23 cellular contexts compared by ENCODE assay signal in genomic region chr16:21223787-21224186, GRCh38. TPM values are rescaled to one million over a fixed set of nuclear protein-coding genes. Genes with fewer than 3 reads are reported as not detected.
DNase-seq lines count a peak whose midpoint lies in the region; ATAC-seq and TF ChIP-seq lines count a peak whose summit lies in the region.
"Had no signal": no experiment of that assay in that cellular context is flagged by ENCODE, and none has a peak within 500 bp of the region (broad histone marks: within the 10 kb centered on the region; RNA-seq: fewer than 3 reads in every experiment).

No MANE protein-coding gene starts in this region.

- H3K36me3 Mint-ChIP-seq in GM23338 (ENCODE audit: low read depth) (0 out of 3 replicates have a peak, but pooled peaks cover 4% of the 10 kb centered on the region), endodermal cell (ENCODE audit: low read depth) (no peaks in the 10 kb centered on the region)
- H3K36me3 Mint-ChIP-seq: CD4-positive, alpha-beta memory T cell had no signal

- H3K4me2 ChIP-seq in GM23338 (peak overlapping the region; percentile 67; the same call in 1 of the 2 replicates), osteoblast (ENCODE audit: insufficient read depth, low read length) (no peak overlapping the region)

- H3K27ac ChIP-seq in GM23338 (ENCODE audit: low read depth) (no peak overlapping the region), endodermal cell (ENCODE audit: low read depth, low read length) (no peak overlapping the region), osteoblast (ENCODE audit: low read depth, low read length) (no peak overlapping the region)
- H3K27ac ChIP-seq: BLaER1 treated with 17β-estradiol and CSF1 and Interleukin-3, amounts not matched to agents 10 nM and 100 nM; SJSA1 had no signal

- H3F3A ChIP-seq in GM23338 (replicated peaks; ENCODE audit: low read depth) = no peaks in the 10 kb centered on the region

- H3K27ac Mint-ChIP-seq in GM23338 (no peak overlapping the region), endodermal cell (no peak overlapping the region)
- H3K27ac Mint-ChIP-seq: CD4-positive, alpha-beta memory T cell had no signal

- H2AFZ ChIP-seq in GM23338 = no peak overlapping the region
- H2AFZ ChIP-seq in osteoblast (ENCODE audit: low read length) = no peak overlapping the region

- ATAC-seq in GM23338 (peak; percentile 89), GM18511 (IDR thresholded peaks at IDR 0.05; ENCODE audit: unreplicated experiment) (no peak), GM21423 (IDR thresholded peaks at IDR 0.05; ENCODE audit: unreplicated experiment) (no peak), GM21576 (IDR thresholded peaks at IDR 0.05; ENCODE audit: unreplicated experiment) (no peak), HG03469 (IDR thresholded peaks at IDR 0.05; ENCODE audit: unreplicated experiment) (no peak)
- ATAC-seq: Right ventricle myocardium inferior had no signal

- H3K9ac ChIP-seq in endodermal cell (ENCODE audit: extremely low read depth, low read length, poor library complexity, severe bottlenecking) = no peak overlapping the region
- H3K9ac ChIP-seq: BLaER1 treated with 17β-estradiol and CSF1 and Interleukin-3, amounts not matched to agents 10 nM and 100 nM had no signal

- H3K27me3 Mint-ChIP-seq in GM23338 (ENCODE audit: insufficient read depth, low read depth, poor library complexity) (peaks cover 5% of the 10 kb centered on the region), endodermal cell (ENCODE audit: insufficient read depth) (peaks cover 68% of the 10 kb centered on the region)

- DNase-seq in GM23338 (ENCODE audit: low spot score) (peak; percentile 44), NCI-H526 (lab: John Stamatoyannopoulos, UW) (peak; percentile 52 to 85), endodermal cell (peak; percentile 49), osteoblast (ENCODE audit: insufficient read length, low spot score, missing footprints) (peak; percentile 5)
- DNase-seq: CD4-positive, alpha-beta memory T cell; DND-41; KG1; MV-4-11; NCI-H1105 treated with DMSO at 0.1 percent for 48 hours; NCI-H1694; NCI-H2081; NCI-H524; OCI-M1; T-helper 1 cell had no signal

- H3K79me2 ChIP-seq in GM23338 (replicated peaks; ENCODE audit: insufficient read depth) (no peaks in the 10 kb centered on the region), osteoblast (ENCODE audit: insufficient read depth, low read length) (no peaks in the 10 kb centered on the region)

- H3K9me3 ChIP-seq in endodermal cell (ENCODE audit: control insufficient read depth, low read length) = no peaks in the 10 kb centered on the region
- no peaks in the 10 kb centered on the region for H3K9me3 ChIP-seq in osteoblast (ENCODE audit: low read depth, low read length)
- H3K9me3 ChIP-seq: SJSA1 had no signal

- no peaks in the 10 kb centered on the region for H4K20me1 ChIP-seq in GM23338 (replicated peaks; ENCODE audit: insufficient read depth)
- H4K20me1 ChIP-seq in osteoblast (ENCODE audit: insufficient read depth, low read length) = no peaks in the 10 kb centered on the region
- H4K20me1 ChIP-seq: BLaER1 treated with 17β-estradiol and CSF1 and Interleukin-3, amounts not matched to agents 10 nM and 100 nM had no signal

- H3K9me3 Mint-ChIP-seq in GM23338 = peaks cover 4% of the 10 kb centered on the region; the same call in 1 of the 3 replicates
- peaks cover 3% of the 10 kb centered on the region for H3K9me3 Mint-ChIP-seq in endodermal cell

- TF ChIP-seq CTCF in GM23338 (conservative IDR thresholded peaks at IDR 0.05; ENCODE audit: low read depth in 2 of 2) = no peak
- TF ChIP-seq CTCF in endodermal cell (conservative IDR thresholded peaks at IDR 0.05) = no peak
- TF ChIP-seq CTCF in osteoblast (IDR thresholded peaks at IDR 0.05; ENCODE audit: extremely low read depth, low read depth, low read length) = no peak

- 78 to 89% methylated on average over 1 to 9 of the region's 9 CpGs for WGBS in endodermal cell (ENCODE audit: insufficient coverage in 1 of 2, insufficient read length in 1 of 2), 2 experiments

- H3K27me3 ChIP-seq in GM23338 (ENCODE audit: insufficient read depth) (no peaks in the 10 kb centered on the region), endodermal cell (ENCODE audit: control insufficient read depth, insufficient read depth, low read length, poor library complexity, severe bottlenecking) (no peaks in the 10 kb centered on the region), osteoblast (ENCODE audit: insufficient read depth, low read length) (peaks cover 50% of the 10 kb centered on the region)
- H3K27me3 ChIP-seq: BLaER1 treated with 17β-estradiol and CSF1 and Interleukin-3, amounts not matched to agents 10 nM and 100 nM had no signal

- H3K4me1 Mint-ChIP-seq in GM23338 (peaks cover 38% of the 10 kb centered on the region), endodermal cell (peaks cover 44% of the 10 kb centered on the region)

- H3K4me3 Mint-ChIP-seq in GM23338 (no peak overlapping the region), endodermal cell (peak overlapping the region; percentile 5)
- H3K4me3 Mint-ChIP-seq: CD4-positive, alpha-beta memory T cell had no signal

- H3K36me3 ChIP-seq in GM23338 (ENCODE audit: insufficient read depth) = no peaks in the 10 kb centered on the region
- H3K36me3 ChIP-seq in endodermal cell (ENCODE audit: control insufficient read depth, insufficient read depth, low read length) = no peaks in the 10 kb centered on the region
- H3K36me3 ChIP-seq in osteoblast (ENCODE audit: insufficient read depth, low read length) = no peaks in the 10 kb centered on the region
- H3K36me3 ChIP-seq: BLaER1 treated with 17β-estradiol and CSF1 and Interleukin-3, amounts not matched to agents 10 nM and 100 nM; SJSA1 had no signal

- H3K4me3 ChIP-seq in GM23338 (no peak overlapping the region), endodermal cell (ENCODE audit: low read length) (no peak overlapping the region), osteoblast (ENCODE audit: insufficient read depth, low read length) (no peak overlapping the region)
- H3K4me3 ChIP-seq: BLaER1 treated with 17β-estradiol and CSF1 and Interleukin-3, amounts not matched to agents 10 nM and 100 nM; SJSA1 had no signal

- peaks cover 36% of the 10 kb centered on the region for H3K4me1 ChIP-seq in GM23338 (ENCODE audit: insufficient read depth)
- H3K4me1 ChIP-seq in endodermal cell (ENCODE audit: control insufficient read depth, insufficient read depth, low read length) = peaks cover 5% of the 10 kb centered on the region
- H3K4me1 ChIP-seq in osteoblast (ENCODE audit: insufficient read depth, low read length) = no peaks in the 10 kb centered on the region
- H3K4me1 ChIP-seq: SJSA1 had no signal

- 0 out of 2 replicates have a peak, but pooled peaks cover 6% of the 10 kb centered on the region for H3K9me2 ChIP-seq in GM23338 (ENCODE audit: insufficient read depth)

TF ChIP-seq in GM23338, 12 proteins besides CTCF, POLR2A, EP300 and RAD21 (continues in another document):
- TF ChIP-seq EZH2 (IDR thresholded peaks at IDR 0.05; ENCODE audit: low read depth, unreplicated experiment) = no peak
- no peak for TF ChIP-seq NANOG (IDR thresholded peaks at IDR 0.05; ENCODE audit: borderline replicate concordance)
- no peak for TF ChIP-seq ZNF331 (CRISPR knock-in tag; IDR thresholded peaks at IDR 0.05; ENCODE audit: low read depth)
- no peak for TF ChIP-seq JUNB (IDR thresholded peaks at IDR 0.05; ENCODE audit: unreplicated experiment)
- TF ChIP-seq EZH2phosphoT487 (IDR thresholded peaks at IDR 0.05; ENCODE audit: unreplicated experiment) = no peak
- no peak for TF ChIP-seq REST (IDR thresholded peaks at IDR 0.05; ENCODE audit: unreplicated experiment)
- no peak for TF ChIP-seq POLR2AphosphoS5 (IDR thresholded peaks at IDR 0.05; ENCODE audit: low read depth)
- TF ChIP-seq CREB1 (CRISPR knock-in tag; IDR thresholded peaks at IDR 0.05; ENCODE audit: low read depth) = no peak
- no peak for TF ChIP-seq ZNF114 (CRISPR knock-in tag; IDR thresholded peaks at IDR 0.05)

RNA-seq across cellular contexts. Expression of gene ANKS4B, which starts 9.7 kb away (rescaled TPM):
- 0.04 and 0.07 TPM in 2 replicates for total RNA-seq in GM23338 (2014; rRNA removed; shearing (Covaris generic))
- 0.05 TPM in 1 of 2 replicates, not detected in the other for polyA plus RNA-seq in GM23338 (2016; fragmentation: Nextera tagmentation; extraction: Ambion mirVana)
- total RNA-seq in endodermal cell (1 to 10 TPM in 1 of 2 donors, under 1 TPM in 1; 0.90 to 1.6 TPM), osteoblast (not detected in 2 replicates)
- polyA plus RNA-seq in endodermal cell (2013, experiment 1 of 2) = 0.14 TPM
- 0.21 TPM for polyA plus RNA-seq in endodermal cell (2013, experiment 2 of 2)
- total RNA-seq: CD4-positive, alpha-beta memory T cell; G401; H4; Right ventricle myocardium inferior; SJSA1 had no signal
- polyA plus RNA-seq: CD4-positive, alpha-beta memory T cell had no signal

RNA-seq across cellular contexts. Expression of gene ZP2, which starts 12.4 kb away (rescaled TPM):
- 0.16 TPM in 1 of 2 replicates, not detected in the other for total RNA-seq in GM23338 (2014; rRNA removed; shearing (Covaris generic))
- not detected in 2 replicates for polyA plus RNA-seq in GM23338 (2016; fragmentation: Nextera tagmentation; extraction: Ambion mirVana)
- not detected for total RNA-seq in endodermal cell
- polyA plus RNA-seq in endodermal cell (2013, experiment 1 of 2) = not detected
- polyA plus RNA-seq in endodermal cell (2013, experiment 2 of 2) = not detected
- not detected in 2 replicates for total RNA-seq in osteoblast
- total RNA-seq: CD4-positive, alpha-beta memory T cell; G401; H4; Right ventricle myocardium inferior; SJSA1 had no signal
- polyA plus RNA-seq: CD4-positive, alpha-beta memory T cell had no signal

RNA-seq across cellular contexts. Expression of gene CRYM, which starts 54.3 kb away (rescaled TPM):
- 15.5 and 18.0 TPM in 2 replicates for total RNA-seq in GM23338 (2014; rRNA removed; shearing (Covaris generic))
- polyA plus RNA-seq in GM23338 (2016; fragmentation: Nextera tagmentation; extraction: Ambion mirVana) = 15.2 and 17.6 TPM in 2 replicates
- total RNA-seq in endodermal cell (10 to 100 TPM; 14.2 to 21.0 TPM), osteoblast (4.1 and 5.1 TPM in 2 replicates)
- polyA plus RNA-seq in endodermal cell (2013, experiment 1 of 2) = 4.6 TPM
- polyA plus RNA-seq in endodermal cell (2013, experiment 2 of 2) = 3.7 TPM
- total RNA-seq: CD4-positive, alpha-beta memory T cell; G401; SJSA1 had no signal
- polyA plus RNA-seq: CD4-positive, alpha-beta memory T cell had no signal

Comparison
In these comparisons a context has a peak if more than half of its experiments do, and no peak if none do; other contexts are left out.
1. DNase-seq: peak in every context shown above with its lines; median percentile 68 in NCI-H526; 49 in endodermal cell; 44 in GM23338; 5 in osteoblast.